Comparison of ENCODE assay signal across 8 cellular contexts in the genomic region with DNA sequence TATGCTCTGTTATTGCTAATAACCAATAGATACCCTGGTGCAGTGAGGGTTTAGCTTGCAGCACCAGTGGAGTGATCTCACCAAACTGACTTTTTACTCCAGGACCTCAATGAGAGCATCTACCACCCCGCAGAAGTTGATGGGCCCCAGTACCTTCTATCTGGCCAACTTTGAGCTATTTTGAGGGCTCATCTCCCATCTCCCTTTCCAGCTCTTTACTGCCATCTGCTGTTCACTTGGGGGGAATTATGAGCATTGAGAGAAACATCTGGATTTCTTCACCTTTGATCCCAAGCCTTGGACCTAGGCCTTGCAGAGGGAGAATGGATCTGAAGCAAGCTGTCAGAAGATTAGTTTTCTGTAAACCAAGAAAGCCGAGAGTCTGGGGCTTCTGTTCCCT.
A peak's percentile ranks its signal among the peaks of the same experiment; 100 is the strongest.
DNase-seq lines count a peak whose midpoint lies in the region; ATAC-seq and TF ChIP-seq lines count a peak whose summit lies in the region.

No MANE protein-coding gene starts in this region.

- TF ChIP-seq CTCF in AG04449 (IDR thresholded peaks at IDR 0.05; ENCODE audit: insufficient read depth, low read length, missing control alignments), result peak; percentile 53

- POLR2A ChIA-PET in AG04449 (lab: Yijun Ruan, JAX), result no interaction called here

- peaks cover 28% of the 10 kb centered on the region for H3K4me1 ChIP-seq in adipocyte (ENCODE audit: control insufficient read depth, insufficient read depth, low read length)

- no peaks in the 10 kb centered on the region for H3K36me3 ChIP-seq in adipocyte (ENCODE audit: control insufficient read depth, insufficient read depth, low read length, severe bottlenecking)

- no peak overlapping the region for H3K9ac ChIP-seq in adipocyte (ENCODE audit: low read length)

- H3K27me3 ChIP-seq in adipocyte (replicated peaks; ENCODE audit: control insufficient read depth, insufficient read depth, low read length), result peaks cover 13% of the 10 kb centered on the region

- H3K4me3 ChIP-seq in AG04449 (ENCODE audit: low read depth, low read length) (no peak overlapping the region), adipocyte (ENCODE audit: low read length) (no peak overlapping the region)

- CTCF ChIA-PET in AG04449 (lab: Yijun Ruan, JAX), result interaction anchor here (0.7 to 9.2 kb wide), 49 partner anchors 11 to 705 kb away, joined by 3 to 208 read pairs (median 4); no protein-coding TSS in a partner anchor

- ATAC-seq in HG02642 (IDR thresholded peaks at IDR 0.05; ENCODE audit: poor library complexity, unreplicated experiment), result peak; percentile 56
- no peak for ATAC-seq in GM21737 (IDR thresholded peaks at IDR 0.05; ENCODE audit: unreplicated experiment)

- DNase-seq in AG04449 (ENCODE audit: low read depth, low spot score), result no peak
- DNase-seq in GDM1 (lab: John Stamatoyannopoulos, UW), result peak; percentile 18
- DNase-seq in NCI-H774 (lab: John Stamatoyannopoulos, UW), result peak; percentile 17
- peak; percentile 75 for DNase-seq in adipocyte (ENCODE audit: low read depth)
- peak; percentile 36 for DNase-seq in hepatic stellate cell (ENCODE audit: low spot score)
- peak; percentile 25 for DNase-seq in stimulated activated CD8-positive, alpha-beta memory T cell treated with anti-CD3 and anti-CD28 coated beads, Interleukin-4, amount 100 ng/mL, for 48 hours

- peaks cover 4% of the 10 kb centered on the region for H3K9me3 ChIP-seq in adipocyte (ENCODE audit: control insufficient read depth, low read length)
